8 cellular contexts compared by ENCODE assay signal in genomic region chr18:23689616-23690504, GRCh38. TPM values are rescaled to one million over a fixed set of nuclear protein-coding genes. Genes with fewer than 3 reads are reported as not detected.
DNase-seq lines count a peak whose midpoint lies in the region; ATAC-seq, FAIRE-seq and TF ChIP-seq lines count a peak whose summit lies in the region.

No MANE protein-coding gene starts in this region.

- peak overlapping the region; percentile 36 for H3K4me3 ChIP-seq in HAP-1
- peak overlapping the region; percentile 53 to 76 (median 65) for H3K4me3 ChIP-seq in heart right ventricle
- H3K4me3 ChIP-seq in rectal smooth muscle tissue (ENCODE audit: low read length): peak overlapping the region; percentile 63

- TF ChIP-seq POLR2A in H54 (IDR thresholded peaks at IDR 0.05; ENCODE audit: low read depth, low read length): no peak

- intact Hi-C loops in heart right ventricle (cut with DNase I): loop anchor here in 4 of 10 donors (5.0 to 10.0 kb wide), 5 partner anchors 33 to 185 kb away; partner anchors contain the start of gene RMC1 (in 1 of the 4)

- no peaks in the 10 kb centered on the region for H3K9me3 Mint-ChIP-seq in activated T-cell treated with anti-CD3 and anti-CD28 coated beads, Interleukin-2, amount 50 U/mL, for 4 hours

- peaks cover 13% of the 10 kb centered on the region for H3K27me3 ChIP-seq in HAP-1 (ENCODE audit: low read depth)
- peaks cover 0 to 32% (median 9%) of the 10 kb centered on the region in 7 donors for H3K27me3 ChIP-seq in heart right ventricle
- peaks cover 4% of the 10 kb centered on the region for H3K27me3 ChIP-seq in rectal smooth muscle tissue (ENCODE audit: control insufficient read depth, insufficient read depth, low read length)

- H3K27me3 Mint-ChIP-seq in activated T-cell treated with anti-CD3 and anti-CD28 coated beads, Interleukin-2, amount 50 U/mL, for 4 hours (ENCODE audit: low read depth): peaks cover 39% of the 10 kb centered on the region

- no peaks in the 10 kb centered on the region for H3K9me3 ChIP-seq in HAP-1
- H3K9me3 ChIP-seq in heart right ventricle: no peaks in the 10 kb centered on the region

- H3K27ac ChIP-seq in heart right ventricle (peak overlapping the region in 9 of 10 donors; percentile 29 to 74 (median 53)), rectal smooth muscle tissue (ENCODE audit: low read depth, low read length) (no peak overlapping the region)

- FAIRE-seq in H54 (lab: Jason Lieb, UNC): no peak

- DNase-seq in ACHN: peak; percentile 43
- DNase-seq in HAP-1 (ENCODE audit: low spot score in 2 of 2): no peak
- no peak for DNase-seq in activated T-cell treated with anti-CD3 and anti-CD28 coated beads, Interleukin-2, amount 50 U/mL, for 4 hours
- peak in 1 of 2 donors; percentile 18 for DNase-seq in heart right ventricle
- no peak for DNase-seq in NCI-H1436 treated with DMSO at 0.1 percent for 48 hours (lab: John Stamatoyannopoulos, UW)
- DNase-seq in H54 (ENCODE audit: insufficient read length, low spot score): no peak

- 1 to 3% methylated on average over 69 to 85 of the region's 85 CpGs for WGBS in heart right ventricle, 2 donors

- H3K36me3 Mint-ChIP-seq in activated T-cell treated with anti-CD3 and anti-CD28 coated beads, Interleukin-2, amount 50 U/mL, for 4 hours (ENCODE audit: insufficient read depth): no peaks in the 10 kb centered on the region

- H3K4me3 Mint-ChIP-seq in activated T-cell treated with anti-CD3 and anti-CD28 coated beads, Interleukin-2, amount 50 U/mL, for 4 hours: peak overlapping the region; percentile 43

- H3K4me1 ChIP-seq in HAP-1: no peaks in the 10 kb centered on the region
- peaks cover 0 to 22% (median 15%) of the 10 kb centered on the region in 9 donors for H3K4me1 ChIP-seq in heart right ventricle
- H3K4me1 ChIP-seq in rectal smooth muscle tissue (ENCODE audit: control insufficient read depth, insufficient read depth, low read length): no peaks in the 10 kb centered on the region

- peaks cover 11% of the 10 kb centered on the region for H3K4me1 Mint-ChIP-seq in activated T-cell treated with anti-CD3 and anti-CD28 coated beads, Interleukin-2, amount 50 U/mL, for 4 hours (ENCODE audit: low read depth)

- H3K36me3 ChIP-seq in HAP-1 (replicated peaks): no peaks in the 10 kb centered on the region
- H3K36me3 ChIP-seq in heart right ventricle: no peaks in the 10 kb centered on the region
- no peaks in the 10 kb centered on the region for H3K36me3 ChIP-seq in rectal smooth muscle tissue (ENCODE audit: control insufficient read depth, insufficient read depth, low read length)

- no peak overlapping the region for H3K9ac ChIP-seq in rectal smooth muscle tissue (ENCODE audit: low read length)

- TF ChIP-seq CTCF in heart right ventricle (IDR thresholded peaks at IDR 0.05): no peak

- peak; percentile 49 to 60 for ATAC-seq in activated T-cell treated with anti-CD3 and anti-CD28 coated beads, Interleukin-2, amount 50 U/mL, for 4 hours
- ATAC-seq in heart right ventricle (peak; percentile 21 to 65 (median 42)), GM21737 (IDR thresholded peaks at IDR 0.05; ENCODE audit: unreplicated experiment) (no peak)

- in situ Hi-C loops in ACHN (cut with HindIII; ENCODE audit: low pct_ligation_motif_present, low pct_unique_long_range_greater_than_20kb, low sequenced_read_pairs) (no loop called here), HAP-1 (cut with MboI; ENCODE audit: low sequenced_read_pairs) (no loop called here)

RNA-seq across cellular contexts. Expression of gene LAMA3, which starts 0.6 kb away (rescaled TPM):
- total RNA-seq in activated T-cell treated with anti-CD3 and anti-CD28 coated beads, Interleukin-2, amount 50 U/mL, for 4 hours: under 1 TPM; 0.08 to 0.20 (median 0.11) TPM
- 1 to 10 TPM in 9 of 10 donors, under 1 TPM in 1; 0.89 to 5.3 (median 3.3) TPM for total RNA-seq in heart right ventricle
- polyA plus RNA-seq in heart right ventricle: 1 to 10 TPM; 1.7 to 3.7 TPM

RNA-seq across cellular contexts. Expression of gene ANKRD29, which starts 27.1 kb away (rescaled TPM):
- not detected for total RNA-seq in activated T-cell treated with anti-CD3 and anti-CD28 coated beads, Interleukin-2, amount 50 U/mL, for 4 hours
- 1 to 10 TPM; 2.8 to 8.5 (median 6.0) TPM for total RNA-seq in heart right ventricle
- 10 to 100 TPM in 1 of 2 donors, 1 to 10 TPM in 1; 2.1 to 11.5 TPM for polyA plus RNA-seq in heart right ventricle
